ENCODE assay signal across 27 cellular contexts in genomic region chrX:82230013-82230412, GRCh38.
DNase-seq lines count a peak whose midpoint lies in the region; ATAC-seq, FAIRE-seq and TF ChIP-seq lines count a peak whose summit lies in the region.
"Had no signal": no experiment of that assay in that cellular context is flagged by ENCODE, and none has a peak within 500 bp of the region (broad histone marks: within the 10 kb centered on the region; RNA-seq: fewer than 3 reads in every experiment).

No MANE protein-coding gene starts in this region.

- H2BK120ac ChIP-seq in mesenchymal stem cell (ENCODE audit: low read depth, low read length), result no peak overlapping the region

- POLR2A ChIA-PET in HepG2 (lab: Yijun Ruan, JAX), result no interaction called here

- DNase-seq in HepG2 (ENCODE audit: low spot score), result no peak
- peak; percentile 8 for DNase-seq in NCI-H69 (lab: John Stamatoyannopoulos, UW)
- DNase-seq in epithelial cell of proximal tubule (ENCODE audit: low read depth), result no peak
- no peak for DNase-seq in NCI-H1694 treated with DMSO at 0.1 percent for 48 hours (lab: John Stamatoyannopoulos, UW)
- DNase-seq in endothelial cell (ENCODE audit: low spot score), result no peak
- no peak for DNase-seq in mesenchymal stem cell
- no peak for DNase-seq in nephron progenitor cell
- DNase-seq: activated CD4-positive, CD25-positive, alpha-beta regulatory T cell treated with anti-CD3 and anti-CD28 coated beads, Interleukin-2, amount 50 U/mL, for 72 hours; activated CD8-positive, alpha-beta T cell treated with anti-CD3 and anti-CD28 coated beads, Interleukin-2, amount 10 ng/mL, durations not matched to agents 7 days and 5 days; activated naive CD4-positive, alpha-beta T cell treated with Interleukin-2 at 50 U/mL for 16 hours; activated T-cell treated with anti-CD3 and anti-CD28 coated beads, Interleukin-2, amount 50 U/mL, for 24 hours; effector memory CD4-positive, alpha-beta T cell; EL; esophagus squamous epithelium; gastrocnemius medialis; natural killer cell; NCI-H1105; NCI-H2081 treated with DMSO at 0.1 percent for 48 hours; NCI-H526; Right ventricle myocardium superior; stimulated activated CD4-positive, alpha-beta T cell treated with anti-CD3 and anti-CD28 coated beads, Interleukin-15, amount 100 ng/mL, for 24 hours; SW 1271; upper lobe of left lung had no signal

- H3K27ac Mint-ChIP-seq in endothelial cell (ENCODE audit: unreplicated experiment) (no peak overlapping the region), nephron progenitor cell (no peak overlapping the region)
- H3K27ac Mint-ChIP-seq: activated CD8-positive, alpha-beta T cell treated with anti-CD3 and anti-CD28 coated beads, Interleukin-2, amount 10 ng/mL, durations not matched to agents 7 days and 5 days; activated T-cell treated with anti-CD3 and anti-CD28 coated beads, Interleukin-2, amount 50 U/mL, for 24 hours; natural killer cell had no signal

- in situ Hi-C loops in HepG2 (cut with HindIII; ENCODE audit: extremely low pct_ligation_motif_present, low pct_unique_long_range_greater_than_20kb), result no loop called here

- H3K4me1 ChIP-seq in liver (ENCODE audit: control insufficient read depth in 4 of 4, insufficient read depth in 4 of 4, low read length in 3 of 4) (no peaks in the 10 kb centered on the region), HepG2 (ENCODE audit: insufficient read depth, low read length) (no peaks in the 10 kb centered on the region), mesenchymal stem cell (ENCODE audit: control insufficient read depth, insufficient read depth, low read depth, low read length) (no peaks in the 10 kb centered on the region)
- H3K4me1 ChIP-seq: Caco-2, esophagus squamous epithelium, gastrocnemius medialis, upper lobe of left lung had no signal

- TF ChIP-seq EP300 in HepG2 (IDR thresholded peaks at IDR 0.05; ENCODE audit: low read depth in 2 of 2, low read length in 2 of 2) (no peak), HepG2 (CRISPR knock-in tag; IDR thresholded peaks at IDR 0.05; ENCODE audit: borderline replicate concordance) (no peak)

- no peaks in the 10 kb centered on the region for H3K79me2 ChIP-seq in HepG2 (ENCODE audit: insufficient read depth, low read length)

- no peak for FAIRE-seq in HepG2 (lab: Jason Lieb, UNC)
- FAIRE-seq: K562 had no signal

- CTCF ChIA-PET in HepG2 (lab: Yijun Ruan, JAX; ENCODE audit: low intra/inter-chr PET ratio, low total read pairs), result no interaction called here

- no peak overlapping the region for H3K9ac ChIP-seq in liver (ENCODE audit: low read depth in 1 of 2, low read length in 2 of 2)
- H3K9ac ChIP-seq in HepG2 (ENCODE audit: insufficient read depth, low read depth, low read length), result no peak overlapping the region
- no peak overlapping the region for H3K9ac ChIP-seq in mesenchymal stem cell (ENCODE audit: low read length)

- H3K18ac ChIP-seq in mesenchymal stem cell (ENCODE audit: low read depth in 1 of 2, low read length in 2 of 2), result no peak overlapping the region

- H4K91ac ChIP-seq in mesenchymal stem cell (ENCODE audit: low read length), result no peak overlapping the region

- no peaks in the 10 kb centered on the region for H3K4me1 Mint-ChIP-seq in endothelial cell (ENCODE audit: unreplicated experiment)
- H3K4me1 Mint-ChIP-seq in nephron progenitor cell, result no peaks in the 10 kb centered on the region
- H3K4me1 Mint-ChIP-seq: natural killer cell had no signal

- TF ChIP-seq POLR2A in HepG2 (IDR thresholded peaks at IDR 0.05; ENCODE audit: insufficient read depth in 1 of 2, low read depth in 2 of 2, low read length in 2 of 2), result no peak

- no peak overlapping the region for H2BK5ac ChIP-seq in mesenchymal stem cell (ENCODE audit: low read depth, low read length, poor library complexity, severe bottlenecking)

- H3K27ac ChIP-seq in liver (ENCODE audit: low read depth in 1 of 2, low read length in 2 of 2) (no peak overlapping the region), HepG2 (ENCODE audit: extremely low read length, insufficient read depth, low read length) (no peak overlapping the region), mesenchymal stem cell (ENCODE audit: low read length, poor library complexity, severe bottlenecking) (no peak overlapping the region)
- H3K27ac ChIP-seq: esophagus squamous epithelium, gastrocnemius medialis, upper lobe of left lung had no signal

- H3K4me3 ChIP-seq in liver (ENCODE audit: low read depth in 1 of 3, low read length in 3 of 3) (no peak overlapping the region), HepG2 (replicated peaks in 1 of 3; ENCODE audit: insufficient read depth in 1 of 3, low read depth in 2 of 3, low read length in 3 of 3) (no peak overlapping the region), epithelial cell of proximal tubule (ENCODE audit: low read depth, low read length) (no peak overlapping the region), mesenchymal stem cell (ENCODE audit: insufficient read depth in 1 of 2, low read depth in 1 of 2, low read length in 2 of 2) (no peak overlapping the region)
- H3K4me3 ChIP-seq: esophagus squamous epithelium, gastrocnemius medialis, K562, upper lobe of left lung had no signal

- H4K20me1 ChIP-seq in HepG2 (ENCODE audit: insufficient read depth, low read length), result no peaks in the 10 kb centered on the region

- H3K9me3 Mint-ChIP-seq in endothelial cell (ENCODE audit: unreplicated experiment), result no peaks in the 10 kb centered on the region
- peaks cover 73% of the 10 kb centered on the region for H3K9me3 Mint-ChIP-seq in nephron progenitor cell
- H3K9me3 Mint-ChIP-seq: activated T-cell treated with anti-CD3 and anti-CD28 coated beads, Interleukin-2, amount 50 U/mL, for 24 hours had no signal

- H3K14ac ChIP-seq in mesenchymal stem cell (ENCODE audit: low read length in 2 of 2), result no peak overlapping the region

- H2BK12ac ChIP-seq in mesenchymal stem cell (ENCODE audit: low read length in 2 of 2), result no peak overlapping the region

- H3K36me3 ChIP-seq in liver (ENCODE audit: control insufficient read depth in 4 of 4, insufficient read depth in 3 of 4, low read depth in 1 of 4, low read length in 3 of 4), result no peaks in the 10 kb centered on the region
- H3K36me3 ChIP-seq in HepG2 (replicated peaks in 1 of 2; ENCODE audit: control insufficient read depth in 1 of 2, insufficient read depth in 2 of 2, low read length in 2 of 2), result no peaks in the 10 kb centered on the region
- no peaks in the 10 kb centered on the region for H3K36me3 ChIP-seq in mesenchymal stem cell (ENCODE audit: control insufficient read depth in 1 of 2, insufficient read depth in 2 of 2, low read depth in 1 of 2, low read length in 2 of 2)
- H3K36me3 ChIP-seq: esophagus squamous epithelium, gastrocnemius medialis, upper lobe of left lung had no signal

- TF ChIP-seq RAD21 in liver (IDR thresholded peaks at IDR 0.05) (peak; percentile 53 to 70), HepG2 (CRISPR knock-in tag; IDR thresholded peaks at IDR 0.05) (no peak)

- peak; percentile 22 for TF ChIP-seq CTCF in liver (IDR thresholded peaks at IDR 0.05; ENCODE audit: low read depth, low read length, missing input control)
- no peak for TF ChIP-seq CTCF in HepG2 (CRISPR knock-in tag; IDR thresholded peaks at IDR 0.05)
- TF ChIP-seq CTCF in epithelial cell of proximal tubule (conservative IDR thresholded peaks at IDR 0.05; ENCODE audit: low read depth, low read length), result peak; percentile 37
- no peak for TF ChIP-seq CTCF in endothelial cell (IDR thresholded peaks at IDR 0.05; ENCODE audit: unreplicated experiment)
- TF ChIP-seq CTCF in nephron progenitor cell (IDR thresholded peaks at IDR 0.05), result no peak

- no peak overlapping the region for H2AK5ac ChIP-seq in mesenchymal stem cell (ENCODE audit: low read length, severe bottlenecking)

- H3K27me3 ChIP-seq in liver (ENCODE audit: control insufficient read depth in 4 of 4, insufficient read depth in 4 of 4, low read length in 3 of 4) (no peaks in the 10 kb centered on the region), HepG2 (ENCODE audit: control insufficient read depth in 1 of 2, insufficient read depth in 2 of 2, low read length in 2 of 2) (no peaks in the 10 kb centered on the region), mesenchymal stem cell (ENCODE audit: control insufficient read depth in 1 of 2, insufficient read depth in 1 of 2, low read length in 2 of 2) (no peaks in the 10 kb centered on the region)
- H3K27me3 ChIP-seq: esophagus squamous epithelium, gastrocnemius medialis, upper lobe of left lung had no signal

- H4K8ac ChIP-seq in mesenchymal stem cell (ENCODE audit: low read length), result no peak overlapping the region

- no peak overlapping the region for H3K4ac ChIP-seq in mesenchymal stem cell (ENCODE audit: low read depth in 1 of 2, low read length in 2 of 2)

- H3K4me2 ChIP-seq in HepG2 (ENCODE audit: low read depth, low read length), result no peak overlapping the region
- no peak overlapping the region for H3K4me2 ChIP-seq in mesenchymal stem cell (ENCODE audit: low read length, poor library complexity, severe bottlenecking)

- H2BK15ac ChIP-seq in mesenchymal stem cell (ENCODE audit: low read depth, poor library complexity, severe bottlenecking), result no peak overlapping the region

- H3K23ac ChIP-seq in mesenchymal stem cell (ENCODE audit: low read length in 2 of 2), result no peak overlapping the region

- H3K9me3 ChIP-seq in liver (ENCODE audit: control insufficient read depth in 4 of 4, low read length in 3 of 4) (peaks cover 0 to 1% (median 0%) of the 10 kb centered on the region in 4 donors), HepG2 (ENCODE audit: low read length) (peaks cover 68% of the 10 kb centered on the region), mesenchymal stem cell (ENCODE audit: control insufficient read depth, low read length) (peaks cover 22% of the 10 kb centered on the region)
- H3K9me3 ChIP-seq: Caco-2, esophagus squamous epithelium, gastrocnemius medialis, upper lobe of left lung had no signal

- intact Hi-C loops in HepG2 (cut with micrococcal nuclease; ENCODE audit: unreplicated experiment), result no loop called here

- 73% methylated on average over 3 of the region's 3 CpGs for WGBS in liver
- WGBS in HepG2 (ENCODE audit: low lambda C conversion rate), result 0% methylated on average over 1 of the region's 3 CpGs
- WGBS in mesenchymal stem cell, result 24% methylated on average over 3 of the region's 3 CpGs

- no peak overlapping the region for H2AFZ ChIP-seq in HepG2 (ENCODE audit: low read length)
- H2AFZ ChIP-seq in mesenchymal stem cell (ENCODE audit: low read depth, low read length), result no peak overlapping the region

- ATAC-seq in HepG2, result no peak
- ATAC-seq: activated CD8-positive, alpha-beta T cell treated with anti-CD3 and anti-CD28 coated beads, Interleukin-2, amount 10 ng/mL, durations not matched to agents 7 days and 5 days; gastrocnemius medialis; K562; natural killer cell; sciatic nerve had no signal

- H3K4me3 Mint-ChIP-seq in endothelial cell (ENCODE audit: unreplicated experiment) (no peak overlapping the region), nephron progenitor cell (no peak overlapping the region)
- H3K4me3 Mint-ChIP-seq: activated CD8-positive, alpha-beta T cell treated with anti-CD3 and anti-CD28 coated beads, Interleukin-2, amount 10 ng/mL, durations not matched to agents 7 days and 5 days; activated T-cell treated with anti-CD3 and anti-CD28 coated beads, Interleukin-2, amount 50 U/mL, for 24 hours; natural killer cell had no signal

- no peaks in the 10 kb centered on the region for H3K79me1 ChIP-seq in mesenchymal stem cell (replicated peaks; ENCODE audit: low read length, poor library complexity, severe bottlenecking)

- H3K36me3 Mint-ChIP-seq in endothelial cell (ENCODE audit: low read depth, unreplicated experiment) (no peaks in the 10 kb centered on the region), nephron progenitor cell (ENCODE audit: low read depth) (no peaks in the 10 kb centered on the region)
- H3K36me3 Mint-ChIP-seq: natural killer cell had no signal

- H3K27me3 Mint-ChIP-seq in endothelial cell (ENCODE audit: unreplicated experiment), result no peaks in the 10 kb centered on the region
- H3K27me3 Mint-ChIP-seq in nephron progenitor cell (ENCODE audit: low read depth, poor library complexity), result no peaks in the 10 kb centered on the region

- no TSS peak for BruUV-seq in HepG2 (replicated peaks; lab: Mats Ljungman, UMichigan)

Comparison
In these comparisons a context has a peak if more than half of its experiments do, and no peak if none do; other contexts are left out.
1. CTCF ChIP-seq: peak in liver (single experiment) and epithelial cell of proximal tubule (single experiment); none in HepG2 (single experiment), endothelial cell (single experiment) and nephron progenitor cell (single experiment).